ENCODE assay signal across 12 cellular contexts in genomic region chr12:110080410-110080809, GRCh38. TPM values are rescaled to one million over a fixed set of nuclear protein-coding genes. Genes with fewer than 3 reads are reported as not detected.
A peak's percentile ranks its signal among the peaks of the same experiment; 100 is the strongest.
DNase-seq lines count a peak whose midpoint lies in the region; ATAC-seq, FAIRE-seq and TF ChIP-seq lines count a peak whose summit lies in the region.
"Had no signal": no experiment of that assay in that cellular context is flagged by ENCODE, and none has a peak within 500 bp of the region (broad histone marks: within the 10 kb centered on the region; RNA-seq: fewer than 3 reads in every experiment).

No MANE protein-coding gene starts in this region.

- peak overlapping the region; percentile 16 for H3K4me3 Mint-ChIP-seq in activated T-cell treated with anti-CD3 and anti-CD28 coated beads, Interleukin-2, amount 50 U/mL, for 4 hours
- H3K4me3 Mint-ChIP-seq in T-cell: peak overlapping the region; percentile 5 to 76 (median 5)

- H3K79me2 ChIP-seq in H1 (ENCODE audit: control insufficient read depth in 1 of 2, insufficient read depth in 2 of 2, low read length in 2 of 2): no peaks in the 10 kb centered on the region
- H3K79me2 ChIP-seq in trophoblast cell (ENCODE audit: control insufficient read depth, insufficient read depth, low read length, poor library complexity): no peaks in the 10 kb centered on the region
- H3K79me2 ChIP-seq: hepatocyte had no signal

- no peaks in the 10 kb centered on the region for H3K27me3 ChIP-seq in H1 (replicated peaks in 1 of 4; ENCODE audit: control insufficient read depth in 3 of 4, extremely low read depth in 1 of 4, insufficient read depth in 3 of 4, low read length in 3 of 4)
- no peaks in the 10 kb centered on the region for H3K27me3 ChIP-seq in trophoblast cell (ENCODE audit: insufficient read depth, low read length)
- H3K27me3 ChIP-seq: hepatocyte had no signal

- ATAC-seq in activated T-cell treated with anti-CD3 and anti-CD28 coated beads, Interleukin-2, amount 50 U/mL, for 4 hours: no peak
- ATAC-seq in T-cell (replicated peaks in 1 of 4) (no peak), GM21367 (IDR thresholded peaks at IDR 0.05; ENCODE audit: unreplicated experiment) (no peak)

- H3K56ac ChIP-seq in H1 (replicated peaks; ENCODE audit: insufficient read length, low read depth, low read length): no peak overlapping the region

- no peak overlapping the region for H3K18ac ChIP-seq in H1 (ENCODE audit: extremely low read depth, low read length)
- no peak overlapping the region for H3K18ac ChIP-seq in trophoblast cell (ENCODE audit: low read length)

- no peak for FAIRE-seq in H1 (lab: Jason Lieb, UNC)

- no peak overlapping the region for H2BK20ac ChIP-seq in H1 (ENCODE audit: low read length)

- no peaks in the 10 kb centered on the region for H4K20me1 ChIP-seq in H1 (replicated peaks in 1 of 2; ENCODE audit: control insufficient read depth in 1 of 2, insufficient read depth in 2 of 2, low read length in 2 of 2)

- TF ChIP-seq POLR2A in H1 (IDR thresholded peaks at IDR 0.05; ENCODE audit: control extremely low read depth in 1 of 2, low read depth in 2 of 2, low read length in 2 of 2): no peak

- no peak for TF ChIP-seq EP300 in H1 (IDR thresholded peaks at IDR 0.05; ENCODE audit: borderline replicate concordance in 1 of 2, low read depth in 2 of 2, low read length in 2 of 2)

- H3K4me1 Mint-ChIP-seq in activated T-cell treated with anti-CD3 and anti-CD28 coated beads, Interleukin-2, amount 50 U/mL, for 4 hours (ENCODE audit: low read depth): peaks cover 23% of the 10 kb centered on the region
- peaks cover 16 to 25% (median 19%) of the 10 kb centered on the region in 3 donors for H3K4me1 Mint-ChIP-seq in T-cell

- no peak overlapping the region for H2BK120ac ChIP-seq in H1 (replicated peaks; ENCODE audit: low read depth, low read length)
- H2BK120ac ChIP-seq in trophoblast cell (ENCODE audit: insufficient read depth, low read length, poor library complexity): no peak overlapping the region

- H3K4me1 ChIP-seq in H1 (replicated peaks in 1 of 4; ENCODE audit: control insufficient read depth in 3 of 4, insufficient read depth in 4 of 4, low read length in 3 of 4): no peaks in the 10 kb centered on the region
- no peaks in the 10 kb centered on the region for H3K4me1 ChIP-seq in trophoblast cell (ENCODE audit: control insufficient read depth in 1 of 2, insufficient read depth in 2 of 2, low read length in 2 of 2)

- H3K27me3 Mint-ChIP-seq in activated T-cell treated with anti-CD3 and anti-CD28 coated beads, Interleukin-2, amount 50 U/mL, for 4 hours (ENCODE audit: low read depth): no peaks in the 10 kb centered on the region
- H3K27me3 Mint-ChIP-seq in T-cell: no peaks in the 10 kb centered on the region

- no peak for TF ChIP-seq RAD21 in H1 (IDR thresholded peaks at IDR 0.05 in 1 of 2, conservative IDR thresholded peaks at IDR 0.05 in 1 of 2; ENCODE audit: low read depth in 2 of 2, low read length in 2 of 2)

- POLR2A ChIA-PET in T-cell (lab: Charles Lee) (no interaction called here), H1 (lab: Charles Lee; ENCODE audit: partially characterized antibody) (no interaction called here)

- CTCF ChIA-PET in T-cell (lab: Charles Lee) (interaction anchor here in 1 of 2 donors (0.8 to 1.4 kb wide), 6 partner anchors 19 to 520 kb away, joined by 3 to 8 read pairs (median 4); partner anchors contain the start of genes ATP2A2 and IFT81), H1 (lab: Charles Lee; ENCODE audit: partially characterized antibody) (interaction anchor here (0.6 to 1.9 kb wide), 4 partner anchors 10 to 276 kb away, joined by 3 to 5 read pairs (median 4); no protein-coding TSS in a partner anchor)

- peaks cover 2% of the 10 kb centered on the region for H3K36me3 Mint-ChIP-seq in activated T-cell treated with anti-CD3 and anti-CD28 coated beads, Interleukin-2, amount 50 U/mL, for 4 hours (ENCODE audit: insufficient read depth)
- H3K36me3 Mint-ChIP-seq in T-cell: peaks cover 3% of the 10 kb centered on the region

- no peak overlapping the region for H2AFZ ChIP-seq in H1 (ENCODE audit: low read length)
- no peak overlapping the region for H2AFZ ChIP-seq in trophoblast cell (ENCODE audit: insufficient read depth, low read length, poor library complexity)
- H2AFZ ChIP-seq: hepatocyte had no signal

- H2BK12ac ChIP-seq in H1 (ENCODE audit: low read depth, low read length): no peak overlapping the region
- H2BK12ac ChIP-seq in trophoblast cell (ENCODE audit: low read length): no peak overlapping the region

- H3K4me3 ChIP-seq in H1 (ENCODE audit: extremely low read depth in 1 of 4, insufficient read depth in 2 of 4, low read depth in 3 of 4, low read length in 4 of 4): no peak overlapping the region
- no peak overlapping the region for H3K4me3 ChIP-seq in trophoblast cell (ENCODE audit: low read depth, low read length)
- H3K4me3 ChIP-seq: hepatocyte had no signal

- H4K8ac ChIP-seq in H1 (ENCODE audit: extremely low read depth, insufficient read depth, low read length): no peak overlapping the region
- H4K8ac ChIP-seq in trophoblast cell (ENCODE audit: low read depth, low read length): no peak overlapping the region

- H3K4ac ChIP-seq in H1 (replicated peaks; ENCODE audit: insufficient read length, low read depth, low read length) (peak overlapping the region; percentile 32), trophoblast cell (ENCODE audit: low read depth, low read length) (no peak overlapping the region)

- no peak overlapping the region for H3K14ac ChIP-seq in H1 (ENCODE audit: insufficient read length)
- H3K14ac ChIP-seq in trophoblast cell (ENCODE audit: low read length): no peak overlapping the region

- H3K79me1 ChIP-seq in H1 (ENCODE audit: low read depth, low read length): no peaks in the 10 kb centered on the region
- no peaks in the 10 kb centered on the region for H3K79me1 ChIP-seq in trophoblast cell (ENCODE audit: low read length)

- DNase-seq in activated T-cell treated with anti-CD3 and anti-CD28 coated beads, Interleukin-2, amount 50 U/mL, for 4 hours: no peak
- no peak for DNase-seq in activated T-cell treated with anti-CD3 and anti-CD28 coated beads for 4 hours
- no peak for DNase-seq in T-cell
- no peak for DNase-seq in H1 (ENCODE audit: low read depth in 1 of 2, low spot score in 2 of 2)
- no peak for DNase-seq in substantia nigra (lab: John Stamatoyannopoulos, UW)
- no peak for DNase-seq in trophoblast cell
- DNase-seq in NCI-H128 (lab: John Stamatoyannopoulos, UW; ENCODE audit: unreplicated experiment): no peak
- DNase-seq: NCI-H2171; stimulated activated CD4-positive, alpha-beta T cell treated with anti-CD3 and anti-CD28 coated beads, Interleukin-4, amount 100 ng/mL, for 1 hour had no signal

- H3K9ac ChIP-seq in H1 (replicated peaks in 1 of 4; ENCODE audit: extremely low read depth in 1 of 4, low read depth in 3 of 4, low read length in 3 of 4): no peak overlapping the region
- no peak overlapping the region for H3K9ac ChIP-seq in trophoblast cell (ENCODE audit: low read length)

- H3K27ac ChIP-seq in H1 (ENCODE audit: low read depth, low read length): no peak overlapping the region
- H3K27ac ChIP-seq in substantia nigra (ENCODE audit: low read depth, low read length, poor library complexity, severe bottlenecking): peak overlapping the region; percentile 91
- H3K27ac ChIP-seq in trophoblast cell (ENCODE audit: low read depth, low read length): no peak overlapping the region
- H3K27ac ChIP-seq: hepatocyte, VCaP had no signal

- H4K91ac ChIP-seq in H1 (replicated peaks; ENCODE audit: insufficient read length, low read length) (no peak overlapping the region), trophoblast cell (ENCODE audit: low read depth, low read length) (no peak overlapping the region)

- no peak overlapping the region for H3K23ac ChIP-seq in H1 (ENCODE audit: insufficient read length)
- H3K23ac ChIP-seq in trophoblast cell (ENCODE audit: low read length): no peak overlapping the region

- no peaks in the 10 kb centered on the region for H3K36me3 ChIP-seq in H1 (ENCODE audit: control insufficient read depth in 2 of 4, insufficient read depth in 4 of 4, low read length in 3 of 4)
- no peaks in the 10 kb centered on the region for H3K36me3 ChIP-seq in trophoblast cell (ENCODE audit: control insufficient read depth in 1 of 2, insufficient read depth in 2 of 2, low read length in 2 of 2)

- H3K4me2 ChIP-seq in H1 (ENCODE audit: insufficient read depth in 1 of 2, low read depth in 2 of 2, low read length in 2 of 2) (no peak overlapping the region), trophoblast cell (ENCODE audit: low read length) (no peak overlapping the region)
- H3K4me2 ChIP-seq: hepatocyte had no signal

- H3K9me3 Mint-ChIP-seq in activated T-cell treated with anti-CD3 and anti-CD28 coated beads, Interleukin-2, amount 50 U/mL, for 4 hours: peaks cover 3% of the 10 kb centered on the region
- H3K9me3 Mint-ChIP-seq in T-cell: peaks cover 0 to 4% (median 0%) of the 10 kb centered on the region in 3 donors

- H4K5ac ChIP-seq in H1 (ENCODE audit: insufficient read length, low read depth, low read length): no peak overlapping the region

- H3K27ac Mint-ChIP-seq in T-cell: peak overlapping the region; percentile 68 to 78

- WGBS in H1 (ENCODE audit: extremely low coverage in 1 of 2, insufficient coverage in 1 of 2, insufficient read length in 1 of 2, insufficient replicate concordance in 2 of 2, low coverage in 1 of 2, low lambda C conversion rate in 2 of 2, missing lambda C conversion rate in 1 of 2), 2 experiments: 89% methylated on average over 7 of the region's 7 CpGs; no CpG with 5 or more reads in 1 of the 2 experiments
- WGBS in trophoblast cell (ENCODE audit: extremely low coverage, insufficient coverage, insufficient read length): no CpG with 5 or more reads among the region's 7 CpGs

- no peaks in the 10 kb centered on the region for H3K23me2 ChIP-seq in H1 (ENCODE audit: low read depth, low read length)

- H3K9me3 ChIP-seq in H1 (ENCODE audit: insufficient read depth in 2 of 2, low read depth in 1 of 2, low read length in 1 of 2): no peaks in the 10 kb centered on the region
- H3K9me3 ChIP-seq in trophoblast cell (ENCODE audit: insufficient read depth, low read depth, low read length): no peaks in the 10 kb centered on the region

- no peak overlapping the region for H2BK15ac ChIP-seq in H1 (ENCODE audit: low read length)

- TF ChIP-seq CTCF in H1 (IDR thresholded peaks at IDR 0.05; ENCODE audit: control extremely low read depth in 1 of 3, insufficient read depth in 1 of 3, low read depth in 1 of 3, low read length in 3 of 3): no peak

- H2BK5ac ChIP-seq in H1 (ENCODE audit: low read depth, low read length): no peak overlapping the region
- no peak overlapping the region for H2BK5ac ChIP-seq in trophoblast cell (ENCODE audit: low read depth, low read length, poor library complexity)

- H2AK5ac ChIP-seq in H1 (ENCODE audit: low read depth, low read length) (no peak overlapping the region), trophoblast cell (ENCODE audit: low read length) (no peak overlapping the region)

- H4K12ac ChIP-seq in trophoblast cell (ENCODE audit: low read depth, low read length): no peak overlapping the region

RNA-seq across cellular contexts. Expression of gene C12orf76, which starts 32.1 kb away (rescaled TPM):
- total RNA-seq in activated T-cell treated with anti-CD3 and anti-CD28 coated beads, Interleukin-2, amount 50 U/mL, for 4 hours: 1 to 10 TPM; 5.9 to 6.8 (median 6.4) TPM
- total RNA-seq in T-cell: 10 to 100 TPM; 13.6 to 31.0 (median 28.5) TPM
- total RNA-seq in H1 (2021; fragmentation: NEBNext Ultra II Directional; extraction: Animal tissue kit (Norgen Biotek cat#: 25700)): 11.4 and 14.4 TPM in 2 replicates
- 15.9 and 18.6 TPM in 2 replicates for polyA plus RNA-seq in H1 (2011; rRNA removed)
- 22.4 TPM for polyA plus RNA-seq in H1 (2011; cell fraction: cytosol; rRNA removed)
- polyA plus RNA-seq in H1 (2011; cell fraction: nucleus; rRNA removed): 14.3 TPM
- 14.4 to 17.1 TPM (median 15.2 TPM) in 4 replicates for polyA plus RNA-seq in H1 (2012, experiment 1 of 2)
- 15.9 TPM for polyA plus RNA-seq in H1 (2012, experiment 2 of 2)
- 11.8 TPM for polyA plus RNA-seq in H1 (2013, experiment 1 of 2)
- 12.1 TPM for polyA plus RNA-seq in H1 (2013, experiment 2 of 2)
- 9.8 and 15.4 TPM in 2 replicates for polyA minus RNA-seq in H1 (2011; rRNA and poly(A)+ RNA removed)
- polyA minus RNA-seq in H1 (2011; cell fraction: cytosol; rRNA and poly(A)+ RNA removed): 21.7 TPM
- 8.8 TPM for polyA minus RNA-seq in H1 (2011; cell fraction: nucleus; rRNA and poly(A)+ RNA removed)
- polyA plus RNA-seq in trophoblast cell (2013): 7.9 and 8.3 TPM in 2 replicates

RNA-seq across cellular contexts. Expression of gene IFT81, which starts 43.7 kb away (rescaled TPM):
- 1 to 10 TPM; 1.7 to 2.0 (median 1.7) TPM for total RNA-seq in activated T-cell treated with anti-CD3 and anti-CD28 coated beads, Interleukin-2, amount 50 U/mL, for 4 hours
- 1 to 10 TPM in 4 of 5 donors, under 1 TPM in 1; 0.73 to 2.3 (median 1.5) TPM for total RNA-seq in T-cell
- total RNA-seq in H1 (2021; fragmentation: NEBNext Ultra II Directional; extraction: Animal tissue kit (Norgen Biotek cat#: 25700)): 14.4 and 14.5 TPM in 2 replicates
- polyA plus RNA-seq in H1 (2011; rRNA removed): 2.8 and 4.1 TPM in 2 replicates
- 11.0 TPM for polyA plus RNA-seq in H1 (2011; cell fraction: cytosol; rRNA removed)
- 4.3 TPM for polyA plus RNA-seq in H1 (2011; cell fraction: nucleus; rRNA removed)
- 7.9 to 15.8 TPM (median 9.1 TPM) in 4 replicates for polyA plus RNA-seq in H1 (2012, experiment 1 of 2)
- polyA plus RNA-seq in H1 (2012, experiment 2 of 2): 1.2 TPM
- 11.6 TPM for polyA plus RNA-seq in H1 (2013, experiment 1 of 2)
- polyA plus RNA-seq in H1 (2013, experiment 2 of 2): 12.1 TPM
- 3.3 and 5.9 TPM in 2 replicates for polyA minus RNA-seq in H1 (2011; rRNA and poly(A)+ RNA removed)
- 5.9 TPM for polyA minus RNA-seq in H1 (2011; cell fraction: cytosol; rRNA and poly(A)+ RNA removed)
- 10.3 TPM for polyA minus RNA-seq in H1 (2011; cell fraction: nucleus; rRNA and poly(A)+ RNA removed)
- polyA plus RNA-seq in trophoblast cell (2013): 5.7 and 6.3 TPM in 2 replicates
